37 cellular contexts compared by ENCODE assay signal in genomic region chr2:139835101-139835500, GRCh38.
"Had no signal": no experiment of that assay in that cellular context is flagged by ENCODE, and none has a peak within 500 bp of the region (broad histone marks: within the 10 kb centered on the region; RNA-seq: fewer than 3 reads in every experiment).

No MANE protein-coding gene starts in this region.

- H3K36me3 Mint-ChIP-seq: activated CD8-positive, alpha-beta memory T cell treated with anti-CD3 and anti-CD28 coated beads, Interleukin-2, amount 10 ng/mL, durations not matched to agents 7 days and 5 days; activated naive CD4-positive, alpha-beta T cell treated with anti-CD3 and anti-CD28 coated beads, Interleukin-2, amount 10 ng/mL, durations not matched to agents 7 days and 5 days had no signal

- H3K27ac Mint-ChIP-seq: activated CD4-positive, alpha-beta memory T cell treated with anti-CD3 and anti-CD28 coated beads, Interleukin-2, amount 10 ng/mL, durations not matched to agents 7 days and 5 days; activated CD8-positive, alpha-beta memory T cell treated with anti-CD3 and anti-CD28 coated beads, Interleukin-2, amount 10 ng/mL, durations not matched to agents 7 days and 5 days; activated naive CD4-positive, alpha-beta T cell treated with anti-CD3 and anti-CD28 coated beads, Interleukin-2, amount 10 ng/mL, durations not matched to agents 7 days and 5 days; activated naive CD8-positive, alpha-beta T cell treated with anti-CD3 and anti-CD28 coated beads for 36 hours had no signal

- H3K9me3 ChIP-seq: Peyer's patch had no signal

- H3K27me3 Mint-ChIP-seq: activated CD4-positive, alpha-beta memory T cell treated with anti-CD3 and anti-CD28 coated beads, Interleukin-2, amount 10 ng/mL, durations not matched to agents 7 days and 5 days; activated CD8-positive, alpha-beta memory T cell treated with anti-CD3 and anti-CD28 coated beads, Interleukin-2, amount 10 ng/mL, durations not matched to agents 7 days and 5 days; activated naive CD4-positive, alpha-beta T cell treated with anti-CD3 and anti-CD28 coated beads, Interleukin-2, amount 10 ng/mL, durations not matched to agents 7 days and 5 days; activated naive CD8-positive, alpha-beta T cell treated with anti-CD3 and anti-CD28 coated beads for 36 hours had no signal

- ATAC-seq: activated CD8-positive, alpha-beta memory T cell treated with anti-CD3 and anti-CD28 coated beads, Interleukin-2, amount 10 ng/mL, durations not matched to agents 7 days and 5 days; PC-3; Right ventricle myocardium inferior; SK-N-SH treated with all-trans-retinoic acid at 6 μM for 48 hours had no signal

- H3K4me3 ChIP-seq: Peyer's patch had no signal

- H3K4me3 Mint-ChIP-seq: activated CD4-positive, alpha-beta memory T cell treated with anti-CD3 and anti-CD28 coated beads, Interleukin-2, amount 10 ng/mL, durations not matched to agents 7 days and 5 days; activated CD8-positive, alpha-beta memory T cell treated with anti-CD3 and anti-CD28 coated beads, Interleukin-2, amount 10 ng/mL, durations not matched to agents 7 days and 5 days; activated naive CD4-positive, alpha-beta T cell treated with anti-CD3 and anti-CD28 coated beads, Interleukin-2, amount 10 ng/mL, durations not matched to agents 7 days and 5 days; activated naive CD8-positive, alpha-beta T cell treated with anti-CD3 and anti-CD28 coated beads for 36 hours had no signal

- H3K36me3 ChIP-seq: brain microvascular endothelial cell, Peyer's patch had no signal

- H3K27me3 ChIP-seq: brain microvascular endothelial cell, Peyer's patch had no signal

- H3K27ac ChIP-seq: brain microvascular endothelial cell, Peyer's patch, VCaP had no signal

- H3K4me1 ChIP-seq: Peyer's patch had no signal

- H3K4me1 Mint-ChIP-seq: activated CD4-positive, alpha-beta memory T cell treated with anti-CD3 and anti-CD28 coated beads, Interleukin-2, amount 10 ng/mL, durations not matched to agents 7 days and 5 days; activated CD8-positive, alpha-beta memory T cell treated with anti-CD3 and anti-CD28 coated beads, Interleukin-2, amount 10 ng/mL, durations not matched to agents 7 days and 5 days; activated naive CD4-positive, alpha-beta T cell treated with anti-CD3 and anti-CD28 coated beads, Interleukin-2, amount 10 ng/mL, durations not matched to agents 7 days and 5 days; activated naive CD8-positive, alpha-beta T cell treated with anti-CD3 and anti-CD28 coated beads for 36 hours had no signal

- DNase-seq: activated CD4-positive, alpha-beta memory T cell treated with anti-CD3 and anti-CD28 coated beads, Interleukin-2, amount 10 ng/mL, durations not matched to agents 7 days and 5 days; activated CD4-positive, alpha-beta T cell treated with anti-CD3 and anti-CD28 coated beads for 1 hour; activated CD4-positive, alpha-beta T cell treated with anti-CD3 and anti-CD28 coated beads for 48 hours; activated CD4-positive, CD25-positive, alpha-beta regulatory T cell; activated CD8-positive, alpha-beta memory T cell treated with anti-CD3 and anti-CD28 coated beads for 24 hours; activated CD8-positive, alpha-beta memory T cell treated with anti-CD3 and anti-CD28 coated beads, Interleukin-2, amount 10 ng/mL, durations not matched to agents 7 days and 5 days; activated CD8-positive, alpha-beta memory T cell treated with anti-CD3 and anti-CD28 coated beads, Interleukin-2, amount 50 U/mL, for 48 hours; activated effector memory CD4-positive, alpha-beta T cell treated with Interleukin-2 at 50 U/mL for 16 hours; activated naive CD4-positive, alpha-beta T cell treated with anti-CD3 and anti-CD28 coated beads, Interleukin-2, amount 10 ng/mL, durations not matched to agents 7 days and 5 days; activated naive CD8-positive, alpha-beta T cell treated with anti-CD3 and anti-CD28 coated beads for 36 hours; activated T-cell treated with anti-CD3 and anti-CD28 coated beads, Interleukin-2, amount 50 U/mL, for 48 hours; amniotic stem cell; aorta; brain microvascular endothelial cell; central memory CD4-positive, alpha-beta T cell; NCI-H1092 treated with DMSO at 0.1 percent for 48 hours; NCI-H1417; NCI-H146; NCI-H187; NCI-H2029 treated with DMSO at 0.1 percent for 48 hours; NCI-H2107; NCI-H2171; NCI-H2227 treated with DMSO at 0.1 percent for 48 hours; NCI-H446; NCI-H510A treated with DMSO at 0.1 percent for 48 hours; NK-92 treated with Interleukin-12 subunit alpha and Interleukin-12 subunit beta, amount 100 ng/mL, for 24 hours; PC-3; Peyer's patch; RPMI8226; SIG-M5; SW 1271; T-helper 1 cell; T-helper 2 cell; T-helper 9 cell had no signal
